ENCODE assay signal across 27 cellular contexts in the genomic region with DNA sequence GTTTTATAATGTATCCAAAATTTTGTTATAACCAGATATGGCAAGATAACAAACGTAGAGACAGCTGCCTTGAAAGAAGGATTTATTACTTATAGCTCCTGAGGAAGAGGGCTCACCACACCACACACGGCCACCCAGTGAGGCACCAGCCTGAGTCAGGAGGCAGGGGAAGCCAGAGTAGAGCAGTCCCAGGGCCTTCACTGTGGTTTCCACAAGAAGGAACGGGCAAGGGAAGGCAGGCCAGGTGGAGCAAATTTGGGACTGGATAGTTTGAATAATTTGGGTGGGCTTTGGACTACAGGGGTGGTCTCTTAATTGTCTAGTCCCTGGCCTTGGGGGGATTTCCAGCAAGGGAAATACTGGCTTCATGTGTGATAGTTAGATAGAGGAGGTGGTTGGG.
DNase-seq lines count a peak whose midpoint lies in the region; ATAC-seq and TF ChIP-seq lines count a peak whose summit lies in the region.
"Had no signal": no experiment of that assay in that cellular context is flagged by ENCODE, and none has a peak within 500 bp of the region (broad histone marks: within the 10 kb centered on the region; RNA-seq: fewer than 3 reads in every experiment).

No MANE protein-coding gene starts in this region.

- H2BK15ac ChIP-seq in H9 (ENCODE audit: low read depth, low read length) = no peak overlapping the region

- H3K23me2 ChIP-seq in H9 (ENCODE audit: insufficient read length, low read depth, low read length, poor library complexity, severe bottlenecking) = no peaks in the 10 kb centered on the region

- DNase-seq in A673 (ENCODE audit: low spot score) = peak; percentile 23
- no peak for DNase-seq in H9
- no peak for DNase-seq in WTC11 (ENCODE audit: low spot score)
- DNase-seq in left kidney (ENCODE audit: low read depth, low spot score) = peak; percentile 25
- no peak for DNase-seq in activated CD4-positive, alpha-beta T cell treated with anti-CD3 and anti-CD28 coated beads, Interleukin-2, amount 50 U/mL, for 4 hours
- DNase-seq in activated T-cell treated with anti-CD3 and anti-CD28 coated beads, Interleukin-2, amount 50 U/mL, for 4 hours = no peak
- no peak for DNase-seq in amygdala (lab: John Stamatoyannopoulos, UW)
- DNase-seq: AML-193; Caco-2; CD8-positive, alpha-beta T cell; DMS79 treated with DMSO at 0.1 percent for 48 hours; NCI-H1048; NCI-H1417 treated with DMSO at 0.1 percent for 48 hours; NCI-H1694 treated with DMSO at 0.1 percent for 48 hours; NCI-H2081; NCI-H2171; NCI-H226; NCI-H510A; NCI-H69; SHP77 had no signal

- H2BK12ac ChIP-seq in H9 (ENCODE audit: insufficient read length, low read depth, low read length) = no peak overlapping the region

- BruUV-seq in A673 (replicated peaks; lab: Mats Ljungman, UMichigan) = no TSS peak

- POLR2A ChIA-PET in A673 (lab: Charles Lee; ENCODE audit: low non-redundant PET) = no interaction called here
- POLR2A ChIA-PET in WTC11 (lab: Charles Lee) = no interaction called here

- H3K14ac ChIP-seq in H9 (ENCODE audit: insufficient read depth, low read length) = peak overlapping the region; percentile 60; the same call in 1 of the 2 replicates

- H3K27ac ChIP-seq in A673 (ENCODE audit: low read depth, low read length, poor library complexity, severe bottlenecking) (no peak overlapping the region), H9 (ENCODE audit: insufficient read length, low read depth, low read length) (no peak overlapping the region)
- H3K27ac ChIP-seq: BLaER1 treated with 17β-estradiol and CSF1 and Interleukin-3, amounts not matched to agents 10 nM and 100 nM; HL-60; RWPE1; SK-N-MC had no signal

- H3K36me3 ChIP-seq in A673 (ENCODE audit: insufficient read depth, low read length, poor library complexity, severe bottlenecking) = no peaks in the 10 kb centered on the region
- H3K36me3 ChIP-seq: BLaER1 treated with 17β-estradiol and CSF1 and Interleukin-3, amounts not matched to agents 10 nM and 100 nM; HAP-1 had no signal

- H3K9me3 ChIP-seq in A673 (ENCODE audit: low read depth, low read length, poor library complexity, severe bottlenecking) = no peaks in the 10 kb centered on the region
- H3K9me3 ChIP-seq in H9 (ENCODE audit: control insufficient read depth, low read depth, low read length) = no peaks in the 10 kb centered on the region
- H3K9me3 ChIP-seq: BLaER1 treated with 17β-estradiol and CSF1 and Interleukin-3, amounts not matched to agents 10 nM and 100 nM; Caco-2; HAP-1 had no signal

- CTCF ChIA-PET in A673 (lab: Charles Lee) (no interaction called here), WTC11 (lab: Charles Lee) (no interaction called here)

- no peak overlapping the region for H3K23ac ChIP-seq in H9 (ENCODE audit: insufficient read length, low read depth, low read length)

- no peak overlapping the region for H3K18ac ChIP-seq in H9 (ENCODE audit: insufficient read length, low read depth, low read length)

- no peak overlapping the region for H2BK5ac ChIP-seq in H9 (ENCODE audit: insufficient read length, low read length)

- H2BK20ac ChIP-seq in H9 (ENCODE audit: low read depth, low read length, poor library complexity, severe bottlenecking) = no peak overlapping the region

- no peaks in the 10 kb centered on the region for H3K79me2 ChIP-seq in H9 (ENCODE audit: insufficient read depth, low read length)

- no peak overlapping the region for H4K5ac ChIP-seq in H9 (ENCODE audit: insufficient read length, low read depth, low read length)

- H3K4me1 ChIP-seq in A673 (ENCODE audit: insufficient read depth, low read length, poor library complexity, severe bottlenecking) = peaks cover 61% of the 10 kb centered on the region
- H3K4me1 ChIP-seq in H9 (ENCODE audit: insufficient read depth, low read length) = peaks cover 4% of the 10 kb centered on the region; the same call in 1 of the 2 replicates
- H3K4me1 ChIP-seq: Caco-2, HAP-1 had no signal

- no peak overlapping the region for H2AFZ ChIP-seq in H9 (ENCODE audit: low read length)

- H3K27me3 Mint-ChIP-seq in H9 (ENCODE audit: low read depth) = peaks cover 17% of the 10 kb centered on the region
- peaks cover 2% of the 10 kb centered on the region for H3K27me3 Mint-ChIP-seq in WTC11 (ENCODE audit: low read depth)
- H3K27me3 Mint-ChIP-seq in activated T-cell treated with anti-CD3 and anti-CD28 coated beads, Interleukin-2, amount 50 U/mL, for 4 hours (ENCODE audit: low read depth) = peaks cover 81% of the 10 kb centered on the region

- H4K20me1 ChIP-seq in H9 (ENCODE audit: control insufficient read depth, insufficient read depth, insufficient read length) = no peaks in the 10 kb centered on the region
- H4K20me1 ChIP-seq: BLaER1 treated with 17β-estradiol and CSF1 and Interleukin-3, amounts not matched to agents 10 nM and 100 nM had no signal

- no peak overlapping the region for H2BK120ac ChIP-seq in H9 (ENCODE audit: low read depth, low read length, poor library complexity, severe bottlenecking)

- no peak overlapping the region for H4K91ac ChIP-seq in H9 (ENCODE audit: insufficient read length, low read depth, low read length)

- H3K27me3 ChIP-seq in A673 (replicated peaks; ENCODE audit: insufficient read depth, low read depth, low read length, poor library complexity) = no peaks in the 10 kb centered on the region
- H3K27me3 ChIP-seq in H9 (ENCODE audit: insufficient read depth, low read length) = no peaks in the 10 kb centered on the region
- H3K27me3 ChIP-seq: BLaER1 treated with 17β-estradiol and CSF1 and Interleukin-3, amounts not matched to agents 10 nM and 100 nM had no signal

- H3K27ac Mint-ChIP-seq in H9 (peak overlapping the region in 2 of 3 experiments; percentile 42 to 86; a peak in 3 of 7 replicates), WTC11 (0 out of 2 replicates have a peak overlapping the region, but pooled peaks have one; percentile 23)
- H3K27ac Mint-ChIP-seq: CD8-positive, alpha-beta T cell; IgD-negative memory B cell had no signal

- intact Hi-C loops in A673 (cut with micrococcal nuclease; ENCODE audit: unreplicated experiment) = no loop called here

- ATAC-seq in WTC11 (peak; percentile 43; the same call in 1 of the 2 replicates), HG02852 (IDR thresholded peaks at IDR 0.05; ENCODE audit: unreplicated experiment) (no peak)
- no peak for ATAC-seq in activated T-cell treated with anti-CD3 and anti-CD28 coated beads, Interleukin-2, amount 50 U/mL, for 4 hours
- ATAC-seq: CD8-positive, alpha-beta T cell had no signal

- H3K56ac ChIP-seq in H9 (ENCODE audit: insufficient read length, low read depth, low read length) = no peak overlapping the region

- H3K79me1 ChIP-seq in H9 (ENCODE audit: insufficient read depth, low read depth, low read length, poor library complexity, severe bottlenecking) = no peaks in the 10 kb centered on the region

- H4K8ac ChIP-seq in H9 (replicated peaks; ENCODE audit: insufficient read length, low read depth, low read length) = no peak overlapping the region

- H3K4me1 Mint-ChIP-seq in H9 (peaks cover 31 to 47% of the 10 kb centered on the region in 2 experiments), WTC11 (peaks cover 44% of the 10 kb centered on the region)
- peaks cover 1% of the 10 kb centered on the region for H3K4me1 Mint-ChIP-seq in activated T-cell treated with anti-CD3 and anti-CD28 coated beads, Interleukin-2, amount 50 U/mL, for 4 hours (ENCODE audit: low read depth)
- H3K4me1 Mint-ChIP-seq: IgD-negative memory B cell had no signal

- H3T11ph ChIP-seq in H9 (ENCODE audit: low read length) = no peak overlapping the region

- H3K4me3 Mint-ChIP-seq in H9 (peak overlapping the region in 1 of 2 experiments; percentile 43; a peak in 1 of 5 replicates), WTC11 (no peak overlapping the region)
- H3K4me3 Mint-ChIP-seq in activated T-cell treated with anti-CD3 and anti-CD28 coated beads, Interleukin-2, amount 50 U/mL, for 4 hours = no peak overlapping the region
- H3K4me3 Mint-ChIP-seq: CD8-positive, alpha-beta T cell had no signal

- no peak overlapping the region for H2AK5ac ChIP-seq in H9 (ENCODE audit: insufficient read length, low read length)

- no peak overlapping the region for H3K4me2 ChIP-seq in H9 (ENCODE audit: insufficient read depth, insufficient read length, low read length)

- WGBS in H9 (ENCODE audit: extremely low coverage, insufficient read length, low lambda C conversion rate) = no CpG with 5 or more reads among the region's 3 CpGs

- H3K9me3 Mint-ChIP-seq in H9 = no peaks in the 10 kb centered on the region
- no peaks in the 10 kb centered on the region for H3K9me3 Mint-ChIP-seq in WTC11
- H3K9me3 Mint-ChIP-seq in activated T-cell treated with anti-CD3 and anti-CD28 coated beads, Interleukin-2, amount 50 U/mL, for 4 hours = no peaks in the 10 kb centered on the region
- H3K9me3 Mint-ChIP-seq: CD8-positive, alpha-beta T cell had no signal

- no peak overlapping the region for H3K4me3 ChIP-seq in A673 (ENCODE audit: low read depth, low read length, poor library complexity, severe bottlenecking)
- H3K4me3 ChIP-seq: BLaER1 treated with 17β-estradiol and CSF1 and Interleukin-3, amounts not matched to agents 10 nM and 100 nM; HAP-1; SK-N-MC had no signal

- H3K36me3 Mint-ChIP-seq in H9 (ENCODE audit: insufficient read depth in 1 of 3, low read depth in 3 of 3) (no peaks in the 10 kb centered on the region), WTC11 (no peaks in the 10 kb centered on the region)
- H3K36me3 Mint-ChIP-seq in activated T-cell treated with anti-CD3 and anti-CD28 coated beads, Interleukin-2, amount 50 U/mL, for 4 hours (ENCODE audit: insufficient read depth) = no peaks in the 10 kb centered on the region
- H3K36me3 Mint-ChIP-seq: CD8-positive, alpha-beta T cell; IgD-negative memory B cell had no signal

- H3K9ac ChIP-seq in H9 (ENCODE audit: extremely low read depth, insufficient read length, low read length) = no peak overlapping the region
- H3K9ac ChIP-seq: BLaER1 treated with 17β-estradiol and CSF1 and Interleukin-3, amounts not matched to agents 10 nM and 100 nM had no signal

- no peak for TF ChIP-seq CTCF in A673 (conservative IDR thresholded peaks at IDR 0.05; ENCODE audit: low read depth, low read length)
- no peak for TF ChIP-seq CTCF in H9 (conservative IDR thresholded peaks at IDR 0.05)
- no peak for TF ChIP-seq CTCF in WTC11 (IDR thresholded peaks at IDR 0.05)

- no peak overlapping the region for H3K4ac ChIP-seq in H9 (ENCODE audit: low read depth, low read length)

TF ChIP-seq in WTC11, 78 proteins besides CTCF, POLR2A, EP300 and RAD21 (continues in another document):
- TF ChIP-seq SMAD4 (CRISPR knock-in tag; IDR thresholded peaks at IDR 0.05) = no peak
- TF ChIP-seq RELA (CRISPR knock-in tag; IDR thresholded peaks at IDR 0.05; ENCODE audit: borderline replicate concordance) = no peak
- no peak for TF ChIP-seq FOXP1 (CRISPR knock-in tag; IDR thresholded peaks at IDR 0.05; ENCODE audit: borderline replicate concordance)
- TF ChIP-seq, protein P1, sequence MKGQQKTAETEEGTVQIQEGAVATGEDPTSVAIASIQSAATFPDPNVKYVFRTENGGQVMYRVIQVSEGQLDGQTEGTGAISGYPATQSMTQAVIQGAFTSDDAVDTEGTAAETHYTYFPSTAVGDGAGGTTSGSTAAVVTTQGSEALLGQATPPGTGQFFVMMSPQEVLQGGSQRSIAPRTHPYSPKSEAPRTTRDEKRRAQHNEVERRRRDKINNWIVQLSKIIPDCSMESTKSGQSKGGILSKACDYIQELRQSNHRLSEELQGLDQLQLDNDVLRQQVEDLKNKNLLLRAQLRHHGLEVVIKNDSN (CRISPR knock-in tag; IDR thresholded peaks at IDR 0.05) = no peak

Comparison
In these comparisons a context has a peak if more than half of its experiments do, and no peak if none do; other contexts are left out.
1. DNase-seq: peak in A673 (single experiment) and left kidney (single experiment); none in H9 (single experiment), WTC11 (single experiment), activated CD4-positive, alpha-beta T cell treated with anti-CD3 and anti-CD28 coated beads, Interleukin-2, amount 50 U/mL, for 4 hours (0 of 2), activated T-cell treated with anti-CD3 and anti-CD28 coated beads, Interleukin-2, amount 50 U/mL, for 4 hours (single experiment) and amygdala (0 of 56).